8 cellular contexts compared by ENCODE assay signal in genomic region chr3:42655331-42655888, GRCh38.
DNase-seq lines count a peak whose midpoint lies in the region; ATAC-seq and TF ChIP-seq lines count a peak whose summit lies in the region.

No MANE protein-coding gene starts in this region.

- no peaks in the 10 kb centered on the region for H3K27me3 Mint-ChIP-seq in nephron (ENCODE audit: low read depth)

- H3K27ac ChIP-seq in epithelial cell of prostate, result peak overlapping the region; percentile 69

- TF ChIP-seq CTCF in AG10803 (conservative IDR thresholded peaks at IDR 0.05; ENCODE audit: low read length), result no peak
- no peak for TF ChIP-seq CTCF in nephron (IDR thresholded peaks at IDR 0.05; ENCODE audit: unreplicated experiment in 3 of 3)

- H3K4me3 ChIP-seq in AG10803 (ENCODE audit: low read length), result peak overlapping the region; percentile 92

- no peaks in the 10 kb centered on the region for H3K36me3 Mint-ChIP-seq in nephron (ENCODE audit: low read depth)

- no peak for TF ChIP-seq POLR2A in GM18505 (IDR thresholded peaks at IDR 0.05; ENCODE audit: borderline replicate concordance, extremely low read depth, insufficient read depth, insufficient read length)

- H3K4me3 Mint-ChIP-seq in nephron, result peak overlapping the region; percentile 67 to 75 (median 72)

- DNase-seq in AG10803 (ENCODE audit: low read depth) (no peak), epithelial cell of prostate (ENCODE audit: low read depth, low spot score) (no peak), RKO (ENCODE audit: low spot score) (no peak), OCI-M1 (lab: John Stamatoyannopoulos, UW) (no peak)
- DNase-seq in stimulated activated CD4-positive, alpha-beta T cell treated with anti-CD3 and anti-CD28 coated beads, Interleukin-12 subunit alpha, Interleukin-12 subunit beta, amount 100 ng/mL, for 4 hours, result no peak

- no peak for TF ChIP-seq RAD21 in Ishikawa (IDR thresholded peaks at IDR 0.05; ENCODE audit: low read depth)

- H3K9me3 Mint-ChIP-seq in nephron, result no peaks in the 10 kb centered on the region

- no peak for ATAC-seq in GM18505 (IDR thresholded peaks at IDR 0.05; ENCODE audit: unreplicated experiment)

- TF ChIP-seq EP300 in Ishikawa (IDR thresholded peaks at IDR 0.05; ENCODE audit: borderline replicate concordance), result peak; percentile 69

- peaks cover 38% of the 10 kb centered on the region for H3K4me1 Mint-ChIP-seq in nephron

- H3K27ac Mint-ChIP-seq in nephron, result peak overlapping the region in 2 of 3 experiments; percentile 25 to 63

TF ChIP-seq in Ishikawa, 13 proteins besides CTCF, POLR2A, EP300 and RAD21:
- TF ChIP-seq EGR1 (IDR thresholded peaks at IDR 0.05) (0 out of 2 replicates have a peak, but pooled peaks have one; percentile 42), REST (IDR thresholded peaks at IDR 0.05; ENCODE audit: low read depth) (no peak), ZBTB7A (IDR thresholded peaks at IDR 0.05; ENCODE audit: low read depth) (no peak), YY1 (IDR thresholded peaks at IDR 0.05; ENCODE audit: low read depth) (no peak), NFIC (IDR thresholded peaks at IDR 0.05) (peak; percentile 80), TCF12 (IDR thresholded peaks at IDR 0.05; ENCODE audit: low read depth) (peak; percentile 36; the same call in 1 of the 2 replicates)
